In the genomic region with DNA sequence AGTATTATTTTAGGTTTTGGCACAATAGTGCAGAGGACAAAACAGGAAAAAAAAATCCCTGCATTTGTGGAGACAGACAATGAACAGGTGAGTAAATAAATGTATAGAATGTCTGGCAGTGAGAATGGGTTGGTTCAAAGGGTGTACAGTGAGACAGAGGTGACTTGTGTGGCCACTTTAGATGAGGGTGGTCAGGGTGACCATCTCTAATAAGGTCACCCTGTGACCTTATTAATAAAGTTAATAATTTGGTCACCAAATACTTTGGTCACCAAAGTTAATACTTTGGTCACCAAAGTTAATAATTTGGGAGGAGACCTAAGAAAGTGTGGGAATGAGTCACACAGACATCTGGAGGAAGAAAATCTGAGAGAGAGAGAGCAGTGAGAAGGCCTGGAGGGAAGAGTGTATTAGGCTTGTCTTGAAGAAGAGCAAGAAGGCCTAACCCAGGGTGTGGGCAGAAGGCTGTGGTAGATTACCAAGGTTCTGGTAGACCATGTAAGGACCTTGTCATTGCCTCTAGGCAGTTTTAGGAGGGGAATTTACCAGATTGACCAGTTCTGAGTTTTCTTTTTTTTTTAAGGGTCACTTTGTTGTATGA, we compare ENCODE assay signal across 14 cellular contexts.
A peak's percentile ranks its signal among the peaks of the same experiment; 100 is the strongest.
DNase-seq lines count a peak whose midpoint lies in the region; ATAC-seq and TF ChIP-seq lines count a peak whose summit lies in the region.
"Had no signal": no experiment of that assay in that cellular context is flagged by ENCODE, and none has a peak within 500 bp of the region (broad histone marks: within the 10 kb centered on the region; RNA-seq: fewer than 3 reads in every experiment).

No MANE protein-coding gene starts in this region.

- peak; percentile 81 for ATAC-seq in GM19023 (IDR thresholded peaks at IDR 0.05; ENCODE audit: unreplicated experiment)
- peak; percentile 74 for ATAC-seq in GM21737 (IDR thresholded peaks at IDR 0.05; ENCODE audit: unreplicated experiment)
- peak; percentile 83 for ATAC-seq in HG03139 (IDR thresholded peaks at IDR 0.05; ENCODE audit: unreplicated experiment)
- ATAC-seq in foreskin keratinocyte = peak; percentile 44
- ATAC-seq in Right ventricle myocardium superior (ENCODE audit: poor library complexity) = no peak
- ATAC-seq in upper lobe of right lung = no peak
- ATAC-seq: psoas muscle, T-cell had no signal

- H3K9me3 ChIP-seq in upper lobe of right lung = no peaks in the 10 kb centered on the region
- H3K9me3 ChIP-seq: psoas muscle, thoracic aorta had no signal

- H3K4me1 ChIP-seq in foreskin keratinocyte = no peaks in the 10 kb centered on the region
- no peaks in the 10 kb centered on the region for H3K4me1 ChIP-seq in upper lobe of right lung
- H3K4me1 ChIP-seq: psoas muscle had no signal

- DNase-seq in foreskin keratinocyte (no peak), HPDE6-E6E7 (ENCODE audit: extremely low spot score) (no peak), occipital lobe (lab: John Stamatoyannopoulos, UW) (no peak), Right ventricle myocardium superior (no peak), upper lobe of right lung (no peak)
- DNase-seq: effector CD8-positive, alpha-beta T cell; NCI-H1048; NK-92 treated with Interleukin-12 subunit alpha and Interleukin-12 subunit beta, amount 100 ng/mL, for 24 hours; psoas muscle; T-cell had no signal

- TF ChIP-seq CTCF in foreskin keratinocyte (conservative IDR thresholded peaks at IDR 0.05) = no peak
- TF ChIP-seq CTCF in upper lobe of right lung (IDR thresholded peaks at IDR 0.05) = no peak

- H3K27ac ChIP-seq in foreskin keratinocyte = no peak overlapping the region
- H3K27ac ChIP-seq in upper lobe of right lung = no peak overlapping the region
- H3K27ac ChIP-seq: psoas muscle, thoracic aorta had no signal

- H3K36me3 ChIP-seq in upper lobe of right lung = no peaks in the 10 kb centered on the region
- H3K36me3 ChIP-seq: thoracic aorta had no signal

- H3K4me3 ChIP-seq in upper lobe of right lung = no peak overlapping the region
- H3K4me3 ChIP-seq: psoas muscle, thoracic aorta had no signal

- intact Hi-C loops in Right ventricle myocardium superior (cut with DNase I) = no loop called here
- intact Hi-C loops in upper lobe of right lung (cut with DNase I) = no loop called here

- H3K27me3 ChIP-seq in foreskin keratinocyte (peaks cover 7% of the 10 kb centered on the region), upper lobe of right lung (no peaks in the 10 kb centered on the region)

Comparison
In these comparisons a context has a peak if more than half of its experiments do, and no peak if none do; other contexts are left out.
1. ATAC-seq: peak in GM19023 (single experiment), GM21737 (single experiment), HG03139 (single experiment) and foreskin keratinocyte (single experiment); none in Right ventricle myocardium superior (single experiment) and upper lobe of right lung (single experiment).